Comparison of ENCODE assay signal across 14 cellular contexts in genomic region chr4:3436048-3436797, GRCh38. TPM values are rescaled to one million over a fixed set of nuclear protein-coding genes. Genes with fewer than 3 reads are reported as not detected.
A peak's percentile ranks its signal among the peaks of the same experiment; 100 is the strongest.
DNase-seq lines count a peak whose midpoint lies in the region; ATAC-seq, FAIRE-seq and TF ChIP-seq lines count a peak whose summit lies in the region.
"Had no signal": no experiment of that assay in that cellular context is flagged by ENCODE, and none has a peak within 500 bp of the region (broad histone marks: within the 10 kb centered on the region; RNA-seq: fewer than 3 reads in every experiment).

No MANE protein-coding gene starts in this region.

- no peak for DNase-seq in A549 (ENCODE audit: low read depth in 1 of 2, low spot score in 1 of 2)
- no peak for DNase-seq in HFFc6
- DNase-seq in myocyte (ENCODE audit: low read depth) = peak; percentile 67
- DNase-seq in HEK293T (ENCODE audit: extremely low spot score) = no peak
- DNase-seq in NCI-H1694 (lab: John Stamatoyannopoulos, UW) = no peak
- no peak for DNase-seq in hippocampal formation (lab: John Stamatoyannopoulos, UW)
- DNase-seq: activated CD4-positive, alpha-beta T cell treated with anti-CD3 and anti-CD28 coated beads, Interleukin-2, amount 50 U/mL, for 1 hour; NCI-H2171 had no signal

- CTCF ChIA-PET in A549 (lab: Yijun Ruan, JAX) = interaction anchor here (1.6 kb wide), 2 partner anchors 9 to 90 kb away, joined by 4 to 8 read pairs; no protein-coding TSS in a partner anchor
- CTCF ChIA-PET in HEK293T (lab: Yijun Ruan, JAX) = no interaction called here

- FAIRE-seq in A549 (lab: Jason Lieb, UNC) = no peak

- no peak overlapping the region for H3K4me3 ChIP-seq in A549
- H3K4me3 ChIP-seq: esophagus muscularis mucosa, heart right ventricle had no signal

- no peaks in the 10 kb centered on the region for H3K9me3 Mint-ChIP-seq in HFFc6
- no peaks in the 10 kb centered on the region for H3K9me3 Mint-ChIP-seq in dendritic cell treated with granulocyte-macrophage colony-stimulating factor and Interleukin-4, amounts not matched to agents 40 ng/mL and 50 ng/mL, for 4 days
- H3K9me3 Mint-ChIP-seq: natural killer cell treated with Interleukin-12 subunit alpha and Interleukin-12 subunit beta and Interleukin-15 and Interleukin-18, amount 100 ng/mL, for 72 hours had no signal

- TF ChIP-seq POLR2A in A549 (IDR thresholded peaks at IDR 0.05; ENCODE audit: low read length) = no peak

- intact Hi-C loops in dendritic cell treated with granulocyte-macrophage colony-stimulating factor and Interleukin-4, amounts not matched to agents 40 ng/mL and 50 ng/mL, for 4 days (cut with micrococcal nuclease) = no loop called here

- H3K4me2 ChIP-seq in A549 = peak overlapping the region; percentile 52

- peaks cover 17% of the 10 kb centered on the region; the same call in 1 of the 2 replicates for H3K4me1 Mint-ChIP-seq in HFFc6 (ENCODE audit: low read depth)
- H3K4me1 Mint-ChIP-seq in dendritic cell treated with granulocyte-macrophage colony-stimulating factor and Interleukin-4, amounts not matched to agents 40 ng/mL and 50 ng/mL, for 4 days (ENCODE audit: low read depth) = peaks cover 23% of the 10 kb centered on the region

- H3K9me3 ChIP-seq in A549 = no peaks in the 10 kb centered on the region
- H3K9me3 ChIP-seq: esophagus muscularis mucosa, heart right ventricle had no signal

- H3K27ac Mint-ChIP-seq in HFFc6 = peak overlapping the region; percentile 66
- peak overlapping the region; percentile 54 for H3K27ac Mint-ChIP-seq in dendritic cell treated with granulocyte-macrophage colony-stimulating factor and Interleukin-4, amounts not matched to agents 40 ng/mL and 50 ng/mL, for 4 days
- H3K27ac Mint-ChIP-seq: natural killer cell treated with Interleukin-12 subunit alpha and Interleukin-12 subunit beta and Interleukin-15 and Interleukin-18, amount 100 ng/mL, for 72 hours had no signal

- no peaks in the 10 kb centered on the region; the same call in 1 of the 2 replicates for H3K27me3 Mint-ChIP-seq in HFFc6 (ENCODE audit: insufficient read depth)
- peaks cover 5% of the 10 kb centered on the region for H3K27me3 Mint-ChIP-seq in dendritic cell treated with granulocyte-macrophage colony-stimulating factor and Interleukin-4, amounts not matched to agents 40 ng/mL and 50 ng/mL, for 4 days
- H3K27me3 Mint-ChIP-seq: natural killer cell treated with Interleukin-12 subunit alpha and Interleukin-12 subunit beta and Interleukin-15 and Interleukin-18, amount 100 ng/mL, for 72 hours had no signal

- TF ChIP-seq RAD21 in A549 (conservative IDR thresholded peaks at IDR 0.05 in 1 of 2, IDR thresholded peaks at IDR 0.05 in 1 of 2) = no peak

- H3K4me1 ChIP-seq in A549 = peaks cover 24% of the 10 kb centered on the region
- H3K4me1 ChIP-seq: heart right ventricle had no signal

- no peak for TF ChIP-seq EP300 in A549 (IDR thresholded peaks at IDR 0.05)

- ATAC-seq in A549 = peak in 1 of 2 experiments; percentile 32; a peak in 4 of 6 replicates
- no peak for ATAC-seq in HG02588 (IDR thresholded peaks at IDR 0.05; ENCODE audit: unreplicated experiment)

- no peaks in the 10 kb centered on the region for H3K36me3 Mint-ChIP-seq in HFFc6 (ENCODE audit: low read depth)
- H3K36me3 Mint-ChIP-seq in dendritic cell treated with granulocyte-macrophage colony-stimulating factor and Interleukin-4, amounts not matched to agents 40 ng/mL and 50 ng/mL, for 4 days (ENCODE audit: low read depth) = peaks cover 19% of the 10 kb centered on the region
- H3K36me3 Mint-ChIP-seq: natural killer cell treated with Interleukin-12 subunit alpha and Interleukin-12 subunit beta and Interleukin-15 and Interleukin-18, amount 100 ng/mL, for 72 hours had no signal

- POLR2A ChIA-PET in A549 (lab: Yijun Ruan, JAX) = no interaction called here
- POLR2A ChIA-PET in HEK293T (lab: Yijun Ruan, JAX) = no interaction called here

- H3K27ac ChIP-seq in A549 = peak overlapping the region; percentile 98 to 99
- H3K27ac ChIP-seq: esophagus muscularis mucosa, heart right ventricle had no signal

- no peak overlapping the region for H3K4me3 Mint-ChIP-seq in HFFc6
- no peak overlapping the region for H3K4me3 Mint-ChIP-seq in dendritic cell treated with granulocyte-macrophage colony-stimulating factor and Interleukin-4, amounts not matched to agents 40 ng/mL and 50 ng/mL, for 4 days
- H3K4me3 Mint-ChIP-seq: natural killer cell treated with Interleukin-12 subunit alpha and Interleukin-12 subunit beta and Interleukin-15 and Interleukin-18, amount 100 ng/mL, for 72 hours had no signal

- WGBS in A549 (ENCODE audit: missing lambda C conversion rate) = 73% methylated on average over 11 of the region's 22 CpGs

- no peak for TF ChIP-seq CTCF in A549 (IDR thresholded peaks at IDR 0.05)
- no peak for TF ChIP-seq CTCF in HFFc6 (IDR thresholded peaks at IDR 0.05)

TF ChIP-seq in A549, 52 proteins besides CTCF, POLR2A, EP300 and RAD21 (continues in another document):
- TF ChIP-seq JUN (IDR thresholded peaks at IDR 0.05) (no peak), ZSCAN20 (CRISPR knock-in tag; IDR thresholded peaks at IDR 0.05) (no peak), CHD4 (IDR thresholded peaks at IDR 0.05; ENCODE audit: borderline replicate concordance) (no peak), BCL3 (IDR thresholded peaks at IDR 0.05) (no peak), HEYL (CRISPR knock-in tag; IDR thresholded peaks at IDR 0.05) (no peak), HDAC2 (IDR thresholded peaks at IDR 0.05) (no peak), CBX8 (IDR thresholded peaks at IDR 0.05) (no peak), ZC3H11A (IDR thresholded peaks at IDR 0.05) (no peak), BHLHE40 (IDR thresholded peaks at IDR 0.05; ENCODE audit: low read depth, low read length) (no peak), SREBF2 (IDR thresholded peaks at IDR 0.05) (no peak), HOXA7 (CRISPR knock-in tag; IDR thresholded peaks at IDR 0.05) (no peak)

TF ChIP-seq in HEK293T, 16 proteins besides CTCF, POLR2A, EP300 and RAD21:
- no peak for TF ChIP-seq SP1 (IDR thresholded peaks at IDR 0.05)
- no peak for TF ChIP-seq L3MBTL2 (conservative IDR thresholded peaks at IDR 0.05)
- no peak for TF ChIP-seq TARDBP (IDR thresholded peaks at IDR 0.05)
- no peak for TF ChIP-seq PKNOX1 (IDR thresholded peaks at IDR 0.05)
- no peak for TF ChIP-seq ARNT (IDR thresholded peaks at IDR 0.05)

RNA-seq across cellular contexts. Expression of gene HGFAC, which starts 5.5 kb away (rescaled TPM):
- polyA plus RNA-seq in A549 (2011; rRNA removed) = 0.09 TPM in 1 of 2 replicates, not detected in the other
- 0.11 and 0.23 TPM in 2 replicates for polyA plus RNA-seq in A549 (2012; cell fraction: cytosol; rRNA removed)
- polyA plus RNA-seq in A549 (2012; cell fraction: nucleus; rRNA removed) = 2.8 and 4.1 TPM in 2 replicates
- polyA plus RNA-seq in A549 (2017; fragmentation: RNase III; extraction: RNeasy Plus Mini Kit Qiagen cat#74134 plus additional on column Dnase treatment) = 0.20 to 0.25 TPM (median 0.24 TPM) in 3 replicates
- not detected in 2 replicates for polyA minus RNA-seq in A549 (2011; rRNA and poly(A)+ RNA removed)
- total RNA-seq in HFFc6 (2021; fragmentation: NEBNext Ultra II Directional; extraction: Animal tissue kit (Norgen Biotek cat#: 25700)) = under 1 TPM in 1 of 6 experiments, not detected in 5; 0.07 TPM
- total RNA-seq in myocyte = 0.47 and 0.48 TPM in 2 replicates
- polyA plus RNA-seq in myocyte (2012) = 1.3 TPM
- total RNA-seq: natural killer cell treated with Interleukin-12 subunit alpha and Interleukin-12 subunit beta and Interleukin-15 and Interleukin-18, amount 100 ng/mL, for 72 hours had no signal
- polyA plus RNA-seq: BJ had no signal

RNA-seq across cellular contexts. Expression of gene DOK7, which starts 26.9 kb away (rescaled TPM):
- 0.12 and 0.17 TPM in 2 replicates for polyA plus RNA-seq in A549 (2011; rRNA removed)
- polyA plus RNA-seq in A549 (2012; cell fraction: cytosol; rRNA removed) = 0.09 and 0.13 TPM in 2 replicates
- 0.29 and 0.36 TPM in 2 replicates for polyA plus RNA-seq in A549 (2012; cell fraction: nucleus; rRNA removed)
- polyA plus RNA-seq in A549 (2017; fragmentation: RNase III; extraction: RNeasy Plus Mini Kit Qiagen cat#74134 plus additional on column Dnase treatment) = 0.15 to 0.21 TPM (median 0.21 TPM) in 3 replicates
- 0.10 and 0.17 TPM in 2 replicates for polyA minus RNA-seq in A549 (2011; rRNA and poly(A)+ RNA removed)
- total RNA-seq in HFFc6 (2021; fragmentation: NEBNext Ultra II Directional; extraction: Animal tissue kit (Norgen Biotek cat#: 25700)) = not detected
- 112 and 228 TPM in 2 replicates for total RNA-seq in myocyte
- polyA plus RNA-seq in myocyte (2012) = 86.3 TPM
- polyA plus RNA-seq: BJ had no signal

Comparison
In these comparisons a context has a peak if more than half of its experiments do, and no peak if none do; other contexts are left out.
1. RNA of gene DOK7, which starts 26.9 kb away (total RNA-seq): 112 to 228 TPM in myocyte; not detected in HFFc6; every median in the first group is over 100 times any median in the second.